ENCODE assay signal across 9 cellular contexts in genomic region chr7:20797174-20798080, GRCh38. TPM values are rescaled to one million over a fixed set of nuclear protein-coding genes. Genes with fewer than 3 reads are reported as not detected.
DNase-seq lines count a peak whose midpoint lies in the region; ATAC-seq and TF ChIP-seq lines count a peak whose summit lies in the region.
"Had no signal": no experiment of that assay in that cellular context is flagged by ENCODE, and none has a peak within 500 bp of the region (broad histone marks: within the 10 kb centered on the region; RNA-seq: fewer than 3 reads in every experiment).

No MANE protein-coding gene starts in this region.

- no peaks in the 10 kb centered on the region for H3K36me3 Mint-ChIP-seq in activated T-helper 2 cell treated with anti-CD3 and anti-CD28 coated beads, Interferon-gamma antibody, Interleukin-2, Interleukin-4, amounts not matched to agents 10 μg/mL and 5 μg/mL and 100 μg/mL, durations not matched to agents 14 hours and 24 hours and 36 hours (ENCODE audit: low read depth)

- H3K4me3 ChIP-seq in cardiac muscle cell (peak overlapping the region; percentile 69), kidney epithelial cell (ENCODE audit: low read depth, low read length) (peak overlapping the region; percentile 18), tibial artery (peak overlapping the region; percentile 46 to 60)

- H3K27me3 Mint-ChIP-seq in activated T-helper 2 cell treated with anti-CD3 and anti-CD28 coated beads, Interferon-gamma antibody, Interleukin-2, Interleukin-4, amounts not matched to agents 10 μg/mL and 5 μg/mL and 100 μg/mL, durations not matched to agents 14 hours and 24 hours and 36 hours (ENCODE audit: low read depth): peaks cover 63% of the 10 kb centered on the region

- no peak overlapping the region for H3K27ac Mint-ChIP-seq in activated T-helper 2 cell treated with anti-CD3 and anti-CD28 coated beads, Interferon-gamma antibody, Interleukin-2, Interleukin-4, amounts not matched to agents 10 μg/mL and 5 μg/mL and 100 μg/mL, durations not matched to agents 14 hours and 24 hours and 36 hours

- H3K9me3 ChIP-seq in cardiac muscle cell (ENCODE audit: low read depth) (no peaks in the 10 kb centered on the region), tibial artery (no peaks in the 10 kb centered on the region)

- peak in 1 of 2 donors; percentile 8 for DNase-seq in cardiac muscle cell (ENCODE audit: low read depth in 1 of 2, low spot score in 1 of 2)
- no peak for DNase-seq in cardiac septum (ENCODE audit: low spot score)
- DNase-seq in NCI-H2196 treated with DMSO at 0.1 percent for 48 hours (lab: John Stamatoyannopoulos, UW; ENCODE audit: unreplicated experiment): peak; percentile 42
- no peak for DNase-seq in activated T-helper 2 cell treated with anti-CD3 and anti-CD28 coated beads, Interferon-gamma antibody, Interleukin-2, Interleukin-4, amounts not matched to agents 10 μg/mL and 5 μg/mL and 100 μg/mL, durations not matched to agents 14 hours and 24 hours and 36 hours (ENCODE audit: low spot score)
- DNase-seq in kidney epithelial cell (ENCODE audit: low read depth): no peak
- no peak for DNase-seq in tibial artery
- DNase-seq in AG20443 (ENCODE audit: low spot score): no peak

- no peak overlapping the region for H3K27ac ChIP-seq in cardiac muscle cell
- no peak overlapping the region for H3K27ac ChIP-seq in tibial artery

- no peaks in the 10 kb centered on the region for H3K9me3 Mint-ChIP-seq in activated T-helper 2 cell treated with anti-CD3 and anti-CD28 coated beads, Interferon-gamma antibody, Interleukin-2, Interleukin-4, amounts not matched to agents 10 μg/mL and 5 μg/mL and 100 μg/mL, durations not matched to agents 14 hours and 24 hours and 36 hours

- H3K27me3 ChIP-seq in cardiac muscle cell (peaks cover 86% of the 10 kb centered on the region), kidney epithelial cell (ENCODE audit: control insufficient read depth, insufficient read depth, low read length) (peaks cover 61% of the 10 kb centered on the region), tibial artery (peaks cover 5 to 77% of the 10 kb centered on the region in 2 donors)

- intact Hi-C loops in cardiac septum (cut with DNase I): loop anchor here (10.0 kb wide), 1 partner anchor 627 kb away; the partner anchor contains the start of gene SP4
- intact Hi-C loops in activated T-helper 2 cell treated with anti-CD3 and anti-CD28 coated beads, Interferon-gamma antibody, Interleukin-2, Interleukin-4, amounts not matched to agents 10 μg/mL and 5 μg/mL and 100 μg/mL, durations not matched to agents 14 hours and 24 hours and 36 hours (cut with micrococcal nuclease): loop anchor here (2.0 to 10.0 kb wide), 2 partner anchors 15 to 1653 kb away; partner anchors contain the start of gene FERD3L
- intact Hi-C loops in tibial artery (cut with DNase I; ENCODE audit: low total_unique reads): no loop called here

- no peaks in the 10 kb centered on the region for H3K4me1 ChIP-seq in cardiac muscle cell (ENCODE audit: low read depth)
- H3K4me1 ChIP-seq in tibial artery: peaks cover 0 to 20% (median 15%) of the 10 kb centered on the region in 4 donors

- peaks cover 13% of the 10 kb centered on the region for H3K4me1 Mint-ChIP-seq in activated T-helper 2 cell treated with anti-CD3 and anti-CD28 coated beads, Interferon-gamma antibody, Interleukin-2, Interleukin-4, amounts not matched to agents 10 μg/mL and 5 μg/mL and 100 μg/mL, durations not matched to agents 14 hours and 24 hours and 36 hours (ENCODE audit: low read depth)

- peak; percentile 67 for ATAC-seq in HG02885 (IDR thresholded peaks at IDR 0.05; ENCODE audit: poor library complexity, unreplicated experiment)

- H3K36me3 ChIP-seq in cardiac muscle cell: no peaks in the 10 kb centered on the region
- H3K36me3 ChIP-seq in kidney epithelial cell (ENCODE audit: control insufficient read depth, insufficient read depth, low read length): no peaks in the 10 kb centered on the region
- H3K36me3 ChIP-seq in tibial artery: no peaks in the 10 kb centered on the region

- peak overlapping the region; percentile 82 for H3K4me3 Mint-ChIP-seq in activated T-helper 2 cell treated with anti-CD3 and anti-CD28 coated beads, Interferon-gamma antibody, Interleukin-2, Interleukin-4, amounts not matched to agents 10 μg/mL and 5 μg/mL and 100 μg/mL, durations not matched to agents 14 hours and 24 hours and 36 hours (ENCODE audit: low read depth)

- no peak for TF ChIP-seq CTCF in cardiac muscle cell (IDR thresholded peaks at IDR 0.05; ENCODE audit: low read depth, low read length)
- no peak for TF ChIP-seq CTCF in kidney epithelial cell (IDR thresholded peaks at IDR 0.05; ENCODE audit: insufficient read depth, low read length, poor library complexity, severe bottlenecking)
- TF ChIP-seq CTCF in tibial artery (IDR thresholded peaks at IDR 0.05): no peak

RNA-seq across cellular contexts. Expression of gene SP8, which starts 10.7 kb away (rescaled TPM):
- 0.42 and 0.74 TPM in 2 replicates for total RNA-seq in cardiac muscle cell
- not detected in 2 replicates for polyA plus RNA-seq in cardiac muscle cell
- total RNA-seq in cardiac septum: not detected
- not detected in 2 replicates for total RNA-seq in activated T-helper 2 cell treated with anti-CD3 and anti-CD28 coated beads, Interferon-gamma antibody, Interleukin-2, Interleukin-4, amounts not matched to agents 10 μg/mL and 5 μg/mL and 100 μg/mL, durations not matched to agents 14 hours and 24 hours and 36 hours
- not detected in 2 replicates for total RNA-seq in kidney epithelial cell
- total RNA-seq: renal cortical epithelial cell had no signal

Comparison
In these comparisons a context has a peak if more than half of its experiments do, and no peak if none do; other contexts are left out.
1. H3K4me3 ChIP-seq: peak in every context shown above with its lines; median percentile 69 in cardiac muscle cell; 53 in tibial artery; 18 in kidney epithelial cell.